In the genomic region with DNA sequence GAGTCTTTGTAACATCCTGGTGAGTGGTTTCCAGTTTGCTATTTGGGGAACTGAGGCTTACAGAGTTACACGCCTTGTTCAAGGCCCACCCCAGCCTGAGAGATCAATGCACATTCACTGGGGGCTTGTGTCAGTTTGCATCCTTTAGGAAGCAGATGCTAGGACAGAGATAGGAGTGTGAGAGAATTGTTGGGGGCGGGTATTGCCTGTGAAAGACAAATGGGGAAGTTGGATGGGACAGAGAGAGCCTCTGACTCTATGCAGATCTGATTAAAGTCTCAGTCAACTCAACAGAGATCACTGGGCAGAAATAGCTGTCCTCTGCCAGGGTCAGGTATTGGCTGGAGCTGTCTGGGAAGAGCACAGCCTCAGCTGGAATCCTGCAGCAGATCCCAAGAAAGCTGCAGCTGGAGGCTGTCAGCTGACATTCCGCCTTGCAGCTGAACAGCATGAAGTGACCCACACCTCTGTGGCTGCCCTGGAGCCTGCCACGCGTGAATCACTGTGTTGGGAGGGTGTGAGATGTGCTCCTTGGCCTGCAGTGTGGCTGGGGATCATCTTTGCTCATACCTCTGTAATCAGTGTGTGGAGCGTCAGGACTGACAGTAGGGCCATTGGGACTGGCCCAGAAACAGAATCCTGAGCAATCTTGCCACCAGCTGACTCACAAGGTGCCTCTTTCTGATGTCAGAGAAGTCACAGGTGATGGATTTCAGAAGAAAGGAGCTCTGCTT, we compare ENCODE assay signal across 11 cellular contexts. TPM values are rescaled to one million over a fixed set of nuclear protein-coding genes. Genes with fewer than 3 reads are reported as not detected.
DNase-seq lines count a peak whose midpoint lies in the region; ATAC-seq and TF ChIP-seq lines count a peak whose summit lies in the region.
"Had no signal": no experiment of that assay in that cellular context is flagged by ENCODE, and none has a peak within 500 bp of the region (broad histone marks: within the 10 kb centered on the region; RNA-seq: fewer than 3 reads in every experiment).

No MANE protein-coding gene starts in this region.

- peaks cover 8% of the 10 kb centered on the region for H3K9me3 Mint-ChIP-seq in stimulated activated memory B cell treated with anti-CD40 and anti-IgM and Interleukin-4, amounts not matched to agents 10 μg/mL and 1 μg/mL and 100 μg/mL, for 72 hours

- no peak overlapping the region for H3K27ac Mint-ChIP-seq in stimulated activated memory B cell treated with anti-CD40 and anti-IgM and Interleukin-4, amounts not matched to agents 10 μg/mL and 1 μg/mL and 100 μg/mL, for 72 hours
- H3K27ac Mint-ChIP-seq: T-helper 17 cell had no signal

- intact Hi-C loops in left ventricle myocardium inferior (cut with micrococcal nuclease), result loop anchor here (5.0 kb wide), 1 partner anchor 34 kb away; no protein-coding TSS in a partner anchor

- H3K4me1 ChIP-seq in left ventricle myocardium inferior (peaks cover 80% of the 10 kb centered on the region), HAP-1 (no peaks in the 10 kb centered on the region)

- peaks cover 5% of the 10 kb centered on the region for H3K4me1 Mint-ChIP-seq in stimulated activated memory B cell treated with anti-CD40 and anti-IgM and Interleukin-4, amounts not matched to agents 10 μg/mL and 1 μg/mL and 100 μg/mL, for 72 hours
- H3K4me1 Mint-ChIP-seq: T-helper 17 cell had no signal

- H3K36me3 Mint-ChIP-seq in stimulated activated memory B cell treated with anti-CD40 and anti-IgM and Interleukin-4, amounts not matched to agents 10 μg/mL and 1 μg/mL and 100 μg/mL, for 72 hours, result no peaks in the 10 kb centered on the region

- H3K4me3 Mint-ChIP-seq in stimulated activated memory B cell treated with anti-CD40 and anti-IgM and Interleukin-4, amounts not matched to agents 10 μg/mL and 1 μg/mL and 100 μg/mL, for 72 hours, result no peak overlapping the region
- H3K4me3 Mint-ChIP-seq: T-helper 17 cell had no signal

- H3K27me3 ChIP-seq in left ventricle myocardium inferior (ENCODE audit: low read depth) (no peaks in the 10 kb centered on the region), HAP-1 (ENCODE audit: low read depth) (no peaks in the 10 kb centered on the region)

- TF ChIP-seq CTCF in left ventricle myocardium inferior (IDR thresholded peaks at IDR 0.05; ENCODE audit: borderline replicate concordance), result no peak

- H3K27me3 Mint-ChIP-seq in stimulated activated memory B cell treated with anti-CD40 and anti-IgM and Interleukin-4, amounts not matched to agents 10 μg/mL and 1 μg/mL and 100 μg/mL, for 72 hours, result peaks cover 75% of the 10 kb centered on the region

- H3K36me3 ChIP-seq in left ventricle myocardium inferior (peaks cover 9% of the 10 kb centered on the region), HAP-1 (replicated peaks) (no peaks in the 10 kb centered on the region)

- H3K4me3 ChIP-seq in left ventricle myocardium inferior (no peak overlapping the region), HAP-1 (no peak overlapping the region)

- in situ Hi-C loops in HAP-1 (cut with MboI; ENCODE audit: low sequenced_read_pairs), result loop anchor here (5.0 kb wide), 1 partner anchor 314 kb away; no protein-coding TSS in a partner anchor

- peak overlapping the region; percentile 96 for H3K27ac ChIP-seq in left ventricle myocardium inferior (replicated peaks)

- DNase-seq in NCI-H82 (lab: John Stamatoyannopoulos, UW) (peak; percentile 31), NCI-H82 treated with DMSO at 0.1 percent for 48 hours (lab: John Stamatoyannopoulos, UW; ENCODE audit: unreplicated experiment) (no peak), UCSD-AML1 (lab: John Stamatoyannopoulos, UW; ENCODE audit: unreplicated experiment) (peak; percentile 57), left ventricle myocardium inferior (peak; percentile 31), HAP-1 (ENCODE audit: low spot score in 2 of 2) (no peak), DMS153 (lab: John Stamatoyannopoulos, UW) (no peak), COLO668 (lab: John Stamatoyannopoulos, UW; ENCODE audit: unreplicated experiment) (no peak)
- DNase-seq: IMR-90, NCI-H2029 treated with DMSO at 0.1 percent for 48 hours, T-helper 17 cell had no signal

- H3K9me3 ChIP-seq in left ventricle myocardium inferior (replicated peaks) (peaks cover 8% of the 10 kb centered on the region), HAP-1 (no peaks in the 10 kb centered on the region)

- peak; percentile 40 for ATAC-seq in stimulated activated memory B cell treated with anti-CD40 and anti-IgM and Interleukin-4, amounts not matched to agents 10 μg/mL and 1 μg/mL and 100 μg/mL, for 72 hours
- ATAC-seq: T-helper 17 cell had no signal

RNA-seq across cellular contexts. Expression of gene ITGA9, which starts 6.4 kb away (rescaled TPM):
- total RNA-seq in left ventricle myocardium inferior, result 75.6 TPM

Comparison
In these comparisons a context has a peak if more than half of its experiments do, and no peak if none do; other contexts are left out.
1. DNase-seq: peak in NCI-H82 (single experiment), UCSD-AML1 (single experiment) and left ventricle myocardium inferior (single experiment); none in NCI-H82 treated with DMSO at 0.1 percent for 48 hours (single experiment), HAP-1 (0 of 2), DMS153 (single experiment) and COLO668 (single experiment).